ENCODE assay signal across 1 cellular context in genomic region chr3:138114431-138114918, GRCh38.
TF ChIP-seq lines count a peak whose summit lies in the region.

No MANE protein-coding gene starts in this region.

TF ChIP-seq in liver, 16 proteins besides CTCF, POLR2A, EP300 and RAD21:
- TF ChIP-seq, protein P1, sequence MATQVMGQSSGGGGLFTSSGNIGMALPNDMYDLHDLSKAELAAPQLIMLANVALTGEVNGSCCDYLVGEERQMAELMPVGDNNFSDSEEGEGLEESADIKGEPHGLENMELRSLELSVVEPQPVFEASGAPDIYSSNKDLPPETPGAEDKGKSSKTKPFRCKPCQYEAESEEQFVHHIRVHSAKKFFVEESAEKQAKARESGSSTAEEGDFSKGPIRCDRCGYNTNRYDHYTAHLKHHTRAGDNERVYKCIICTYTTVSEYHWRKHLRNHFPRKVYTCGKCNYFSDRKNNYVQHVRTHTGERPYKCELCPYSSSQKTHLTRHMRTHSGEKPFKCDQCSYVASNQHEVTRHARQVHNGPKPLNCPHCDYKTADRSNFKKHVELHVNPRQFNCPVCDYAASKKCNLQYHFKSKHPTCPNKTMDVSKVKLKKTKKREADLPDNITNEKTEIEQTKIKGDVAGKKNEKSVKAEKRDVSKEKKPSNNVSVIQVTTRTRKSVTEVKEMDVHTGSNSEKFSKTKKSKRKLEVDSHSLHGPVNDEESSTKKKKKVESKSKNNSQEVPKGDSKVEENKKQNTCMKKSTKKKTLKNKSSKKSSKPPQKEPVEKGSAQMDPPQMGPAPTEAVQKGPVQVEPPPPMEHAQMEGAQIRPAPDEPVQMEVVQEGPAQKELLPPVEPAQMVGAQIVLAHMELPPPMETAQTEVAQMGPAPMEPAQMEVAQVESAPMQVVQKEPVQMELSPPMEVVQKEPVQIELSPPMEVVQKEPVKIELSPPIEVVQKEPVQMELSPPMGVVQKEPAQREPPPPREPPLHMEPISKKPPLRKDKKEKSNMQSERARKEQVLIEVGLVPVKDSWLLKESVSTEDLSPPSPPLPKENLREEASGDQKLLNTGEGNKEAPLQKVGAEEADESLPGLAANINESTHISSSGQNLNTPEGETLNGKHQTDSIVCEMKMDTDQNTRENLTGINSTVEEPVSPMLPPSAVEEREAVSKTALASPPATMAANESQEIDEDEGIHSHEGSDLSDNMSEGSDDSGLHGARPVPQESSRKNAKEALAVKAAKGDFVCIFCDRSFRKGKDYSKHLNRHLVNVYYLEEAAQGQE (IDR thresholded peaks at IDR 0.05), result no peak
- TF ChIP-seq, protein P2, sequence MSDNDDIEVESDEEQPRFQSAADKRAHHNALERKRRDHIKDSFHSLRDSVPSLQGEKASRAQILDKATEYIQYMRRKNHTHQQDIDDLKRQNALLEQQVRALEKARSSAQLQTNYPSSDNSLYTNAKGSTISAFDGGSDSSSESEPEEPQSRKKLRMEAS (IDR thresholded peaks at IDR 0.05), result no peak
- no peak for TF ChIP-seq NR2F2 (IDR thresholded peaks at IDR 0.05)
- TF ChIP-seq RXRA (IDR thresholded peaks at IDR 0.05), result no peak
- TF ChIP-seq GABPA (IDR thresholded peaks at IDR 0.05 in 1 of 2, conservative IDR thresholded peaks at IDR 0.05 in 1 of 2), result no peak
